Comparison of ENCODE assay signal across 8 cellular contexts in genomic region chr9:91207889-91208651, GRCh38.
DNase-seq lines count a peak whose midpoint lies in the region; ATAC-seq and TF ChIP-seq lines count a peak whose summit lies in the region.

No MANE protein-coding gene starts in this region.

- peak; percentile 90 for ATAC-seq in GM19438 (IDR thresholded peaks at IDR 0.05; ENCODE audit: low read depth, unreplicated experiment)
- ATAC-seq in HG03460 (IDR thresholded peaks at IDR 0.05; ENCODE audit: unreplicated experiment) = peak; percentile 80
- peak; percentile 78 to 84 for ATAC-seq in activated naive CD4-positive, alpha-beta T cell treated with anti-CD3 and anti-CD28 coated beads, Interleukin-2, amount 50 U/mL, for 72 hours
- ATAC-seq in thoracic aorta (ENCODE audit: insufficient number of reproducible peaks, low FRiP score, low read depth) = peak; percentile 54

- H3K27me3 ChIP-seq in thoracic aorta (replicated peaks; ENCODE audit: insufficient read depth) = no peaks in the 10 kb centered on the region

- H3K27ac ChIP-seq in thoracic aorta = peak overlapping the region; percentile 69 to 75

- peaks cover 28 to 64% of the 10 kb centered on the region in 2 donors for H3K36me3 Mint-ChIP-seq in activated naive CD4-positive, alpha-beta T cell treated with anti-CD3 and anti-CD28 coated beads, Interleukin-2, amount 50 U/mL, for 72 hours

- peak overlapping the region; percentile 43 for H3K4me3 ChIP-seq in thoracic aorta

- DNase-seq in CD1c-positive myeloid dendritic cell (ENCODE audit: extremely low spot score) = peak; percentile 75
- DNase-seq in activated naive CD4-positive, alpha-beta T cell treated with anti-CD3 and anti-CD28 coated beads, Interleukin-2, amount 50 U/mL, for 72 hours (ENCODE audit: low spot score in 2 of 2) = no peak
- peak; percentile 82 for DNase-seq in iris pigment epithelial cell (ENCODE audit: low read depth)
- DNase-seq in thoracic aorta (ENCODE audit: low spot score) = no peak
- DNase-seq in EL = no peak
- no peak for DNase-seq in NCI-H526 (lab: John Stamatoyannopoulos, UW)

- H3K9me3 Mint-ChIP-seq in activated naive CD4-positive, alpha-beta T cell treated with anti-CD3 and anti-CD28 coated beads, Interleukin-2, amount 50 U/mL, for 72 hours = peaks cover 12 to 32% of the 10 kb centered on the region in 2 donors

- no peaks in the 10 kb centered on the region for H3K36me3 ChIP-seq in thoracic aorta

- no peak for TF ChIP-seq CTCF in thoracic aorta (IDR thresholded peaks at IDR 0.05)

- peak overlapping the region; percentile 93 to 98 for H3K27ac Mint-ChIP-seq in activated naive CD4-positive, alpha-beta T cell treated with anti-CD3 and anti-CD28 coated beads, Interleukin-2, amount 50 U/mL, for 72 hours

- no peaks in the 10 kb centered on the region for H3K9me3 ChIP-seq in thoracic aorta

- peaks cover 0 to 20% of the 10 kb centered on the region in 2 donors for H3K4me1 ChIP-seq in thoracic aorta (ENCODE audit: control insufficient read depth in 1 of 2, low read depth in 2 of 2)

Comparison
In these comparisons a context has a peak if more than half of its experiments do, and no peak if none do; other contexts are left out.
1. DNase-seq: peak in CD1c-positive myeloid dendritic cell (single experiment) and iris pigment epithelial cell (single experiment); none in activated naive CD4-positive, alpha-beta T cell treated with anti-CD3 and anti-CD28 coated beads, Interleukin-2, amount 50 U/mL, for 72 hours (0 of 2), thoracic aorta (single experiment), EL (single experiment) and NCI-H526 (0 of 2).
2. Peak in every context shown above with its lines, with median percentiles within 50 percentile points of each other: ATAC-seq.